ENCODE assay signal across 8 cellular contexts in the genomic region with DNA sequence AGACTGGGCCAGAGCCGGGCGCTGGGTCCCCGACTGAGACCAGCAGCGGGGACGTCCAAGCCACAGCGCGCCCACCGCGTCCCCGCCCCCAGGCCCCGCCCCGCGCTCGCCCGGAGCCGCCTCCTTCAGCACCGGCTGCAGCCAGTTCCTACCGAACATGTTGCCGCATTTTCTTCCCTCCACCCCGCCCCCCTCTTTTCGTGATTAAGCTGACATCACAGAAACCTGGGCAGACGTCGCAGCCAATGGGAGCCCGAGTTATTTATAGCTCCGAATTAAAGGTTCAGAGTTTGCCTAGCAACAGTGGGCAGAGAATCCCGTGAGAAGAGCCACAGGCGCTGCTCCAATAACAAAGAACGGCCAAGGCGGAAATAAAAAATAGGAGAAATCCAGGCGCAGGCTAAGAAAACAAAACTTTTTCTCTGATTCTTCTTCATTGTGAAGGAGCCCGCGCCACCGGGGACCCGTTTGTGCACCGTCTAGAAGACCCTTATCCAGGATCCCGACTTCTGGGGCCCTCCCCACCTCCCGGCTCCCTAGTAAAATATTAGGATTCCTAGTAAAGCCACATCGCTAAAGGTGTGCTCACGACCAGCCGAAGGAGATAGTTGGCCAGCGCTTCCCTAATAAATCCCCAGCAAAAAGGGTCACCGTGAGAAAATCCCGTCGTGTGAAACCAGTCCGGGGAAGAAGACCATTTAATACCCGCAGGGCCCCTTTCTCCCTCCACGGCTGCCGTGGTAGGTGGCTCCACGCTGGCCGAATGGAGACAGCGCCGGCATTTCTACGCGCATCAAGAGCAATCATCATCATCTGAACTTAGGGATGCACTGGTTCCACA.
DNase-seq lines count a peak whose midpoint lies in the region; ATAC-seq, FAIRE-seq and TF ChIP-seq lines count a peak whose summit lies in the region.

No MANE protein-coding gene starts in this region.

- H3K4me1 ChIP-seq in CD8-positive, alpha-beta T cell (ENCODE audit: insufficient read depth, low read length), result peaks cover 24% of the 10 kb centered on the region

- H3K27me3 ChIP-seq in CD8-positive, alpha-beta T cell (ENCODE audit: insufficient read depth, low read length), result no peaks in the 10 kb centered on the region

- H3K36me3 Mint-ChIP-seq in CD8-positive, alpha-beta T cell, result peaks cover 12% of the 10 kb centered on the region

- peaks cover 29% of the 10 kb centered on the region for H3K4me1 Mint-ChIP-seq in CD8-positive, alpha-beta T cell (ENCODE audit: low read depth)

- H3K4me3 Mint-ChIP-seq in CD8-positive, alpha-beta T cell, result peak overlapping the region; percentile 89

- peak overlapping the region; percentile 49 for H3K27ac ChIP-seq in CD8-positive, alpha-beta T cell (ENCODE audit: low read depth, low read length)

- intact Hi-C loops in CD8-positive, alpha-beta T cell (cut with DNase I, micrococcal nuclease), result loop anchor here (1.0 to 10.0 kb wide), 8 partner anchors 142 to 1351 kb away; partner anchors contain the start of gene TSC22D1 (in 2 of the 2)

- H3K27ac Mint-ChIP-seq in CD8-positive, alpha-beta T cell, result peak overlapping the region; percentile 81

- H3K36me3 ChIP-seq in CD8-positive, alpha-beta T cell (ENCODE audit: insufficient read depth, low read length), result no peaks in the 10 kb centered on the region

- no peaks in the 10 kb centered on the region for H3K9me3 Mint-ChIP-seq in CD8-positive, alpha-beta T cell

- no peaks in the 10 kb centered on the region for H3K9me3 ChIP-seq in CD8-positive, alpha-beta T cell (ENCODE audit: low read length)

- peak; percentile 76 for FAIRE-seq in RCC 7860 (lab: Jason Lieb, UNC)

- peak; percentile 79 to 93 (median 86) for DNase-seq in CD8-positive, alpha-beta T cell
- DNase-seq in LHCN-M2 (ENCODE audit: low read depth) (peak; percentile 98), RCC 7860 (ENCODE audit: low spot score) (peak; percentile 88), activated T-helper 1 cell treated with Interleukin-2 at 50 U/mL for 16 hours (ENCODE audit: low read depth) (peak; percentile 75), mucosa of gallbladder (ENCODE audit: low spot score) (peak; percentile 99)
- peak; percentile 79 to 80 for DNase-seq in stimulated activated CD8-positive, alpha-beta memory T cell treated with anti-CD3 and anti-CD28 coated beads, Interleukin-2, amount 100 ng/mL, for 48 hours (ENCODE audit: low read depth in 2 of 2)

- H3K27me3 Mint-ChIP-seq in CD8-positive, alpha-beta T cell (ENCODE audit: low read depth), result peaks cover 5% of the 10 kb centered on the region

- CTCF ChIA-PET in CD8-positive, alpha-beta T cell (lab: Charles Lee), result interaction anchor here (0.7 to 7.3 kb wide), 5 partner anchors 48 to 528 kb away, joined by 3 to 89 read pairs (median 4); no protein-coding TSS in a partner anchor

- ATAC-seq in CD8-positive, alpha-beta T cell, result peak; percentile 84
- ATAC-seq in GM21529 (IDR thresholded peaks at IDR 0.05; ENCODE audit: unreplicated experiment) (peak; percentile 76), esophagus mucosa (peak; percentile 89)

- peak overlapping the region; percentile 57 for H3K4me3 ChIP-seq in CD8-positive, alpha-beta T cell (ENCODE audit: low read depth, low read length)

- no peak for TF ChIP-seq CTCF in CD8-positive, alpha-beta T cell (IDR thresholded peaks at IDR 0.05)

- POLR2A ChIA-PET in CD8-positive, alpha-beta T cell (lab: Charles Lee), result interaction anchor here (0.7 to 0.9 kb wide), 2 partner anchors 48 to 187 kb away, joined by 4 to 5 read pairs; no protein-coding TSS in a partner anchor

Comparison
In these comparisons a context has a peak if more than half of its experiments do, and no peak if none do; other contexts are left out.
1. Peak in every context shown above with its lines: DNase-seq, ATAC-seq, H3K4me3 ChIP-seq and H3K27ac ChIP-seq.